In the genomic region with DNA sequence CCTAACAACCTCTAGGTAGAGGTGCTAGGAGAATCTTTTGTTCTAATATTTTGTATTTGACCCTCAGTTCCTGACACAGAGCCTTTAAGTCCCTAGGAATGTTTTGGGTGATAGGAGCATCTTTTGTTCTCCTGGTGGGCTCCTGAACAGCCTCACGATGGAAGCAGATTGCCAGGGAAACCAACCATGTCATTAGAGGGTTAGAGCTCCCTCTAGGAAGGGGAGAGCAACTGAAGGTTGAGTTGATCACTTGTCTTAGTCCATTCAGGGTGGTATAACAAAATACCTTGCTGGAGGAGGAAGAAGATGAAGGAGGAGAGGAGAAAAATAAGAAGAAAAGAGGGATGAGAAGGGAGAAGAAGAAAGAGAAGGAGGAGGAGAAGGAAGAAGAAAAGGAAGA, we compare ENCODE assay signal across 24 cellular contexts. TPM values are rescaled to one million over a fixed set of nuclear protein-coding genes. Genes with fewer than 3 reads are reported as not detected.
"Had no signal": no experiment of that assay in that cellular context is flagged by ENCODE, and none has a peak within 500 bp of the region (broad histone marks: within the 10 kb centered on the region; RNA-seq: fewer than 3 reads in every experiment).

No MANE protein-coding gene starts in this region.

- H3K36me3 ChIP-seq: ascending aorta, colonic mucosa, upper lobe of left lung had no signal

- H3K4me3 Mint-ChIP-seq: central memory CD8-positive, alpha-beta T cell; naive thymus-derived CD4-positive, alpha-beta T cell; stimulated activated effector memory CD8-positive, alpha-beta T cell treated with anti-CD3 and anti-CD28 coated beads, Interleukin-12 subunit alpha, Interleukin-12 subunit beta, amount 100 ng/mL, for 72 hours had no signal

- H3K36me3 Mint-ChIP-seq: naive thymus-derived CD4-positive, alpha-beta T cell; stimulated activated effector memory CD8-positive, alpha-beta T cell treated with anti-CD3 and anti-CD28 coated beads, Interleukin-12 subunit alpha, Interleukin-12 subunit beta, amount 100 ng/mL, for 72 hours had no signal

- H3K9me3 ChIP-seq: ascending aorta, colonic mucosa, testis, upper lobe of left lung had no signal

- H3K27me3 Mint-ChIP-seq: central memory CD8-positive, alpha-beta T cell had no signal

- H3K27me3 ChIP-seq: ascending aorta, colonic mucosa, testis, upper lobe of left lung had no signal

- DNase-seq: activated CD8-positive, alpha-beta memory T cell treated with anti-CD3 and anti-CD28 coated beads for 24 hours; activated CD8-positive, alpha-beta memory T cell treated with anti-CD3 and anti-CD28 coated beads, Interleukin-2, amount 50 U/mL, for 48 hours; activated effector memory CD4-positive, alpha-beta T cell treated with Interleukin-2 at 50 U/mL for 16 hours; activated naive CD4-positive, alpha-beta T cell treated with anti-CD3 and anti-CD28 coated beads, Interleukin-2, amount 50 U/mL, for 16 hours; activated T-cell treated with anti-CD3 and anti-CD28 coated beads, Interleukin-2, amount 50 U/mL, for 48 hours; colonic mucosa; erythroblast; head of caudate nucleus; left cardiac atrium; mesenchymal stem cell; naive thymus-derived CD4-positive, alpha-beta T cell; stimulated activated CD4-positive, alpha-beta T cell treated with anti-CD3 and anti-CD28 coated beads, Interleukin-4, amount 100 ng/mL, for 24 hours; testis; upper lobe of left lung had no signal

- H3K27ac ChIP-seq: ascending aorta, colonic mucosa, testis, upper lobe of left lung had no signal

- H3K4me1 ChIP-seq: ascending aorta, colonic mucosa, testis, upper lobe of left lung had no signal

- H3K4me3 ChIP-seq: ascending aorta, colonic mucosa, smooth muscle cell, testis, upper lobe of left lung had no signal

- H3K9me3 Mint-ChIP-seq: central memory CD8-positive, alpha-beta T cell; stimulated activated effector memory CD8-positive, alpha-beta T cell treated with anti-CD3 and anti-CD28 coated beads, Interleukin-12 subunit alpha, Interleukin-12 subunit beta, amount 100 ng/mL, for 72 hours had no signal

- H3K27ac Mint-ChIP-seq: naive thymus-derived CD4-positive, alpha-beta T cell; stimulated activated effector memory CD8-positive, alpha-beta T cell treated with anti-CD3 and anti-CD28 coated beads, Interleukin-12 subunit alpha, Interleukin-12 subunit beta, amount 100 ng/mL, for 72 hours had no signal

- FAIRE-seq: frontal cortex had no signal

- ATAC-seq: activated CD4-positive, CD25-positive, alpha-beta regulatory T cell treated with anti-CD3 and anti-CD28 coated beads, Interleukin-2, amount 50 U/mL, for 24 hours; left cardiac atrium; naive thymus-derived CD4-positive, alpha-beta T cell; sciatic nerve; stimulated activated effector memory CD8-positive, alpha-beta T cell treated with anti-CD3 and anti-CD28 coated beads, Interleukin-12 subunit alpha, Interleukin-12 subunit beta, amount 100 ng/mL, for 72 hours had no signal

- H3K4me1 Mint-ChIP-seq: central memory CD8-positive, alpha-beta T cell; naive thymus-derived CD4-positive, alpha-beta T cell; stimulated activated effector memory CD8-positive, alpha-beta T cell treated with anti-CD3 and anti-CD28 coated beads, Interleukin-12 subunit alpha, Interleukin-12 subunit beta, amount 100 ng/mL, for 72 hours had no signal

- H3K4me2 ChIP-seq: smooth muscle cell had no signal

RNA-seq across cellular contexts. Expression of a gene that starts 9.2 kb away (rescaled TPM):
- total RNA-seq: ascending aorta; colonic mucosa; frontal cortex; left cardiac atrium; lower leg skin; mucosa of gallbladder; naive thymus-derived CD4-positive, alpha-beta T cell; osteocyte; sciatic nerve; smooth muscle cell; upper lobe of left lung had no signal
- polyA plus RNA-seq: naive thymus-derived CD4-positive, alpha-beta T cell had no signal
